In genomic region chr18:67468038-67468437, GRCh38 we compare ENCODE assay signal across 17 cellular contexts. TPM values are rescaled to one million over a fixed set of nuclear protein-coding genes. Genes with fewer than 3 reads are reported as not detected.
DNase-seq lines count a peak whose midpoint lies in the region; ATAC-seq and TF ChIP-seq lines count a peak whose summit lies in the region.
"Had no signal": no experiment of that assay in that cellular context is flagged by ENCODE, and none has a peak within 500 bp of the region (broad histone marks: within the 10 kb centered on the region; RNA-seq: fewer than 3 reads in every experiment).

No MANE protein-coding gene starts in this region.

- no peak overlapping the region for H3K4me3 Mint-ChIP-seq in CD4-positive, alpha-beta T cell
- H3K4me3 Mint-ChIP-seq in activated B cell treated with CpG ODN at 0.5 μM for 24 hours (no peak overlapping the region), GM23338 (no peak overlapping the region)
- H3K4me3 Mint-ChIP-seq: CD14-positive monocyte, IgD-negative memory B cell had no signal

- no peak overlapping the region for H3K27ac Mint-ChIP-seq in CD4-positive, alpha-beta T cell
- H3K27ac Mint-ChIP-seq in activated B cell treated with CpG ODN at 0.5 μM for 24 hours = no peak overlapping the region
- no peak overlapping the region for H3K27ac Mint-ChIP-seq in GM23338
- H3K27ac Mint-ChIP-seq: CD14-positive monocyte, IgD-negative memory B cell had no signal

- H3K27me3 ChIP-seq in CD4-positive, alpha-beta T cell (ENCODE audit: control insufficient read depth, insufficient read depth, low read length) = no peaks in the 10 kb centered on the region
- no peaks in the 10 kb centered on the region for H3K27me3 ChIP-seq in Loucy (ENCODE audit: insufficient read depth, low read length, poor library complexity, severe bottlenecking)
- no peaks in the 10 kb centered on the region for H3K27me3 ChIP-seq in neural cell (ENCODE audit: insufficient read depth, low read depth, low read length)
- no peaks in the 10 kb centered on the region for H3K27me3 ChIP-seq in GM23338 (ENCODE audit: insufficient read depth)

- H3K4me1 Mint-ChIP-seq in CD4-positive, alpha-beta T cell (ENCODE audit: low read depth) = peaks cover 4% of the 10 kb centered on the region
- H3K4me1 Mint-ChIP-seq in activated B cell treated with CpG ODN at 0.5 μM for 24 hours (peaks cover 21% of the 10 kb centered on the region), GM23338 (peaks cover 25% of the 10 kb centered on the region)
- H3K4me1 Mint-ChIP-seq: CD14-positive monocyte had no signal

- H3K36me3 Mint-ChIP-seq in CD4-positive, alpha-beta T cell (ENCODE audit: low read depth) = no peaks in the 10 kb centered on the region
- H3K36me3 Mint-ChIP-seq in activated B cell treated with CpG ODN at 0.5 μM for 24 hours (ENCODE audit: low read depth) = no peaks in the 10 kb centered on the region
- H3K36me3 Mint-ChIP-seq in GM23338 (ENCODE audit: low read depth) = peaks cover 12% of the 10 kb centered on the region; the same call in 2 of the 3 replicates
- H3K36me3 Mint-ChIP-seq: CD14-positive monocyte, IgD-negative memory B cell had no signal

- H2AFZ ChIP-seq in Loucy (ENCODE audit: low read length) (no peak overlapping the region), neural cell (ENCODE audit: low read depth, low read length) (no peak overlapping the region), GM23338 (no peak overlapping the region)

- H3K79me2 ChIP-seq in Loucy (ENCODE audit: insufficient read depth, low read length) = no peaks in the 10 kb centered on the region
- no peaks in the 10 kb centered on the region for H3K79me2 ChIP-seq in neural cell (replicated peaks; ENCODE audit: insufficient read depth, low read length)
- H3K79me2 ChIP-seq in GM23338 (replicated peaks; ENCODE audit: insufficient read depth) = no peaks in the 10 kb centered on the region

- H3K9ac ChIP-seq in Loucy (ENCODE audit: low read depth, low read length, poor library complexity, severe bottlenecking) (no peak overlapping the region), neural cell (ENCODE audit: low read length) (no peak overlapping the region)
- H3K9ac ChIP-seq: SK-N-SH had no signal

- intact Hi-C loops in CD4-positive, alpha-beta T cell (cut with DNase I, micrococcal nuclease) = no loop called here
- intact Hi-C loops in activated B cell treated with CpG ODN at 0.5 μM for 24 hours (cut with micrococcal nuclease) = loop anchor here (1.0 kb wide), 1 partner anchor 48 kb away; the partner anchor contains the start of gene DSEL
- intact Hi-C loops in mucosa of descending colon (cut with DNase I, micrococcal nuclease) = no loop called here

- POLR2A ChIA-PET in CD4-positive, alpha-beta T cell (lab: Charles Lee) = no interaction called here
- POLR2A ChIA-PET in activated B cell treated with CpG ODN at 0.5 μM for 24 hours (lab: Charles Lee) = no interaction called here

- no peak for DNase-seq in CD4-positive, alpha-beta T cell
- no peak for DNase-seq in activated B cell treated with CpG ODN at 0.5 μM for 24 hours
- DNase-seq in activated CD4-positive, alpha-beta T cell treated with anti-CD3 and anti-CD28 coated beads, Interleukin-2, amount 50 U/mL, for 1 hour = no peak
- DNase-seq in CD1c-positive myeloid dendritic cell (ENCODE audit: extremely low spot score) = no peak
- DNase-seq in mucosa of descending colon = no peak
- no peak for DNase-seq in GM23338 (ENCODE audit: low spot score)
- DNase-seq: Caco-2; NCI-H1105 treated with DMSO at 0.1 percent for 48 hours; NCI-H1694 treated with DMSO at 0.1 percent for 48 hours; NK-92 treated with Interleukin-12 subunit alpha and Interleukin-12 subunit beta, amount 100 ng/mL, for 24 hours; RPMI8226; SHP77 treated with DMSO at 0.1 percent for 48 hours; SK-N-SH had no signal

- peak overlapping the region; percentile 21 for H3K4me3 ChIP-seq in Loucy (ENCODE audit: low read length, poor library complexity, severe bottlenecking)
- H3K4me3 ChIP-seq in neural cell (ENCODE audit: low read length) = peak overlapping the region; percentile 26
- no peak overlapping the region for H3K4me3 ChIP-seq in mucosa of descending colon
- no peak overlapping the region for H3K4me3 ChIP-seq in GM23338

- no peaks in the 10 kb centered on the region for H3K9me2 ChIP-seq in Loucy (replicated peaks; ENCODE audit: low read depth, low read length)
- no peaks in the 10 kb centered on the region for H3K9me2 ChIP-seq in neural cell (ENCODE audit: insufficient read depth, low read length)
- H3K9me2 ChIP-seq in GM23338 (ENCODE audit: insufficient read depth) = no peaks in the 10 kb centered on the region
- H3K9me2 ChIP-seq: SK-N-SH had no signal

- peaks cover 29% of the 10 kb centered on the region for H3K4me1 ChIP-seq in Loucy (ENCODE audit: insufficient read depth, low read length, poor library complexity, severe bottlenecking)
- no peaks in the 10 kb centered on the region for H3K4me1 ChIP-seq in mucosa of descending colon (ENCODE audit: low read depth)
- H3K4me1 ChIP-seq in GM23338 (ENCODE audit: insufficient read depth) = peaks cover 20% of the 10 kb centered on the region
- H3K4me1 ChIP-seq: Caco-2 had no signal

- TF ChIP-seq RAD21 in neural cell (conservative IDR thresholded peaks at IDR 0.05) = no peak

- no peak for TF ChIP-seq EP300 in neural cell (conservative IDR thresholded peaks at IDR 0.05; ENCODE audit: poor library complexity, severe bottlenecking)

- CTCF ChIA-PET in CD4-positive, alpha-beta T cell (lab: Charles Lee) = no interaction called here
- CTCF ChIA-PET in activated B cell treated with CpG ODN at 0.5 μM for 24 hours (lab: Charles Lee) = no interaction called here

- no peaks in the 10 kb centered on the region for H4K20me1 ChIP-seq in Loucy (ENCODE audit: insufficient read depth, low read length, poor library complexity, severe bottlenecking)
- no peaks in the 10 kb centered on the region for H4K20me1 ChIP-seq in neural cell (ENCODE audit: insufficient read depth)
- H4K20me1 ChIP-seq in GM23338 (replicated peaks; ENCODE audit: insufficient read depth) = no peaks in the 10 kb centered on the region

- TF ChIP-seq CTCF in CD4-positive, alpha-beta T cell (IDR thresholded peaks at IDR 0.05) = no peak
- TF ChIP-seq CTCF in Loucy (conservative IDR thresholded peaks at IDR 0.05; ENCODE audit: low read length) = no peak
- TF ChIP-seq CTCF in activated B cell treated with CpG ODN at 0.5 μM for 24 hours (IDR thresholded peaks at IDR 0.05) = no peak
- no peak for TF ChIP-seq CTCF in neural cell (IDR thresholded peaks at IDR 0.05; ENCODE audit: poor library complexity, severe bottlenecking)
- no peak for TF ChIP-seq CTCF in mucosa of descending colon (IDR thresholded peaks at IDR 0.05)
- no peak for TF ChIP-seq CTCF in GM23338 (conservative IDR thresholded peaks at IDR 0.05; ENCODE audit: low read depth in 2 of 2)

- no peaks in the 10 kb centered on the region for H3K36me3 ChIP-seq in Loucy (ENCODE audit: insufficient read depth, low read length)
- no peaks in the 10 kb centered on the region for H3K36me3 ChIP-seq in neural cell (ENCODE audit: insufficient read depth, low read length)
- H3K36me3 ChIP-seq in mucosa of descending colon (ENCODE audit: low read depth) = no peaks in the 10 kb centered on the region
- no peaks in the 10 kb centered on the region for H3K36me3 ChIP-seq in GM23338 (ENCODE audit: insufficient read depth)

- H3K9me3 Mint-ChIP-seq in CD4-positive, alpha-beta T cell = peaks cover 2% of the 10 kb centered on the region
- H3K9me3 Mint-ChIP-seq in activated B cell treated with CpG ODN at 0.5 μM for 24 hours (peaks cover 3% of the 10 kb centered on the region), GM23338 (peaks cover 6% of the 10 kb centered on the region; the same call in 2 of the 3 replicates)

- peak overlapping the region; percentile 57 for H3K4me2 ChIP-seq in Loucy (ENCODE audit: low read depth, low read length, poor library complexity, severe bottlenecking)
- peak overlapping the region; percentile 37 for H3K4me2 ChIP-seq in neural cell (ENCODE audit: low read length)
- H3K4me2 ChIP-seq in GM23338 = no peak overlapping the region
- H3K4me2 ChIP-seq: SK-N-SH had no signal

- peak; percentile 39 for ATAC-seq in CD4-positive, alpha-beta T cell (ENCODE audit: poor library complexity)
- ATAC-seq in activated B cell treated with CpG ODN at 0.5 μM for 24 hours (ENCODE audit: low read depth) = peak; percentile 82
- no peak for ATAC-seq in mucosa of descending colon
- no peak for ATAC-seq in GM23338

- H3F3A ChIP-seq in Loucy (ENCODE audit: low read depth) = no peaks in the 10 kb centered on the region
- peaks cover 3% of the 10 kb centered on the region for H3F3A ChIP-seq in neural cell (ENCODE audit: insufficient read depth, low read length, poor library complexity, severe bottlenecking)
- H3F3A ChIP-seq in GM23338 (replicated peaks; ENCODE audit: low read depth) = no peaks in the 10 kb centered on the region

- peaks cover 7% of the 10 kb centered on the region for H3K27me3 Mint-ChIP-seq in CD4-positive, alpha-beta T cell
- H3K27me3 Mint-ChIP-seq in activated B cell treated with CpG ODN at 0.5 μM for 24 hours (no peaks in the 10 kb centered on the region), GM23338 (ENCODE audit: insufficient read depth, low read depth, poor library complexity) (peaks cover 2% of the 10 kb centered on the region)

- no peaks in the 10 kb centered on the region for H3K9me3 ChIP-seq in CD4-positive, alpha-beta T cell (ENCODE audit: control insufficient read depth, low read length)
- no peaks in the 10 kb centered on the region for H3K9me3 ChIP-seq in Loucy (ENCODE audit: insufficient read depth, low read depth, low read length)
- H3K9me3 ChIP-seq in neural cell (ENCODE audit: low read length) = no peaks in the 10 kb centered on the region
- H3K9me3 ChIP-seq in mucosa of descending colon = no peaks in the 10 kb centered on the region
- H3K9me3 ChIP-seq: Caco-2 had no signal

- H3K27ac ChIP-seq in CD4-positive, alpha-beta T cell (ENCODE audit: low read depth, low read length) = no peak overlapping the region
- no peak overlapping the region for H3K27ac ChIP-seq in neural cell (ENCODE audit: low read length)
- H3K27ac ChIP-seq in GM23338 (ENCODE audit: low read depth) = no peak overlapping the region

TF ChIP-seq in GM23338, 12 proteins besides CTCF, POLR2A, EP300 and RAD21 (continues in another document):
- TF ChIP-seq STAT1 (IDR thresholded peaks at IDR 0.05; ENCODE audit: unreplicated experiment) = no peak

RNA-seq across cellular contexts. Expression of gene DSEL, which starts 48.5 kb away (rescaled TPM):
- total RNA-seq in CD4-positive, alpha-beta T cell = under 1 TPM; 0.52 to 0.53 TPM
- 0.07 and 0.10 TPM in 2 replicates for total RNA-seq in activated B cell treated with CpG ODN at 0.5 μM for 24 hours
- polyA plus RNA-seq in neural cell = 31.2 and 33.6 TPM in 2 replicates
- 214 and 259 TPM in 2 replicates for polyA minus RNA-seq in neural cell
- total RNA-seq in mucosa of descending colon = 1 to 10 TPM; 1.0 to 5.7 (median 2.1) TPM
- total RNA-seq in GM23338 (2014; rRNA removed; shearing (Covaris generic)) = 20.8 and 24.1 TPM in 2 replicates
- 4.9 and 5.7 TPM in 2 replicates for polyA plus RNA-seq in GM23338 (2016; fragmentation: Nextera tagmentation; extraction: Ambion mirVana)
- polyA plus RNA-seq: IgD-negative memory B cell had no signal

Comparison
In these comparisons a context has a peak if more than half of its experiments do, and no peak if none do; other contexts are left out.
1. ATAC-seq: peak in CD4-positive, alpha-beta T cell (single experiment) and activated B cell treated with CpG ODN at 0.5 μM for 24 hours (single experiment); none in mucosa of descending colon (single experiment) and GM23338 (single experiment).
2. H3K4me3 ChIP-seq: peak in Loucy (single experiment) and neural cell (single experiment); none in mucosa of descending colon (single experiment) and GM23338 (single experiment).